16 cellular contexts compared by ENCODE assay signal in the genomic region with DNA sequence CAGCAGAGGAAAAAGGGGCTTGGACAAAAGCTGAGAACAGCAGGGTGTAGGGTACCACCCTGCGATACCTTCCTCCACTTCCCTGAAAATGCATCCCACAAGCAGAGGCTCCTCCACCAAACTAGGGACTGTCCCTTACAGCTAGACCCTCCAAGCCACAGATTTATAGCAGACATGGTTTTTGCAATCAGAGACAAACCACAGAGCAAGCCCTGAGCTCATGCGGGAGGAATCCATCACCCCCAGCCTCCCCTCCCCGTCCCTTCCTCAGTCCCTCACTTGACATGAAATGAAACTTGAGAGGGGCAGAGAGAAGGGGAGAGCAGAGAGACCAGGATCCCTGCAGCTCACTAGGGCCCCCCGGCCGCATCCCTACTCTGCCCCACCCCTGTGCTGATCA.
A peak's percentile ranks its signal among the peaks of the same experiment; 100 is the strongest.
DNase-seq lines count a peak whose midpoint lies in the region; ATAC-seq and TF ChIP-seq lines count a peak whose summit lies in the region.
"Had no signal": no experiment of that assay in that cellular context is flagged by ENCODE, and none has a peak within 500 bp of the region (broad histone marks: within the 10 kb centered on the region; RNA-seq: fewer than 3 reads in every experiment).

No MANE protein-coding gene starts in this region.

- no peak; the same call in 2 of the 3 replicates for ATAC-seq in DND-41 (ENCODE audit: insufficient read depth, low read depth)
- no peak for ATAC-seq in gastroesophageal sphincter

- no peak overlapping the region for H3K4ac ChIP-seq in neuronal stem cell (ENCODE audit: low read length)

- WGBS in gastroesophageal sphincter (ENCODE audit: low coverage in 1 of 2), 2 donors = 47% methylated on average over 3 of the region's 5 CpGs; no CpG with 5 or more reads in 1 of the 2 donors
- WGBS in smooth muscle cell (ENCODE audit: low lambda C conversion rate) = 61% methylated on average over 5 of the region's 5 CpGs
- WGBS in neuronal stem cell (ENCODE audit: extremely low coverage in 2 of 2, insufficient read length in 2 of 2, insufficient replicate concordance in 1 of 2), 2 donors = no CpG with 5 or more reads among the region's 5 CpGs

- H3K4me1 ChIP-seq in DND-41 (ENCODE audit: insufficient read depth, low read length) (peaks cover 5% of the 10 kb centered on the region), gastroesophageal sphincter (peaks cover 13 to 98% (median 60%) of the 10 kb centered on the region in 3 donors), smooth muscle cell (ENCODE audit: low read depth) (peaks cover 46% of the 10 kb centered on the region), neuronal stem cell (ENCODE audit: control insufficient read depth in 2 of 2, insufficient read depth in 1 of 2, low read depth in 1 of 2, low read length in 2 of 2) (peaks cover 31 to 40% of the 10 kb centered on the region in 2 donors)

- no peak for TF ChIP-seq EP300 in gastroesophageal sphincter (IDR thresholded peaks at IDR 0.05)

- TF ChIP-seq CTCF in DND-41 (IDR thresholded peaks at IDR 0.05; ENCODE audit: borderline replicate concordance, extremely low read depth, low read length, poor library complexity, severe bottlenecking) = no peak
- TF ChIP-seq CTCF in VCaP (conservative IDR thresholded peaks at IDR 0.05) = no peak
- TF ChIP-seq CTCF in gastroesophageal sphincter (IDR thresholded peaks at IDR 0.05) = no peak
- no peak for TF ChIP-seq CTCF in smooth muscle cell (IDR thresholded peaks at IDR 0.05; ENCODE audit: borderline replicate concordance, insufficient read depth, poor library complexity, severe bottlenecking)

- peaks cover 6% of the 10 kb centered on the region for H3F3A ChIP-seq in smooth muscle cell (ENCODE audit: low read depth)

- H3K18ac ChIP-seq in neuronal stem cell (ENCODE audit: low read length) = no peak overlapping the region

- H4K91ac ChIP-seq in neuronal stem cell (ENCODE audit: low read depth, low read length, poor library complexity) = no peak overlapping the region

- H2AFZ ChIP-seq in DND-41 (ENCODE audit: low read depth, low read length) (no peak overlapping the region), smooth muscle cell (ENCODE audit: low read depth) (no peak overlapping the region), neuronal stem cell (ENCODE audit: low read length) (no peak overlapping the region)

- no peaks in the 10 kb centered on the region for H3K27me3 ChIP-seq in DND-41 (ENCODE audit: insufficient read depth, low read length, poor library complexity)
- no peaks in the 10 kb centered on the region for H3K27me3 ChIP-seq in gastroesophageal sphincter
- no peaks in the 10 kb centered on the region for H3K27me3 ChIP-seq in smooth muscle cell (ENCODE audit: low read depth)
- peaks cover 0 to 12% (median 0%) of the 10 kb centered on the region in 3 experiments for H3K27me3 ChIP-seq in neuronal stem cell (ENCODE audit: control insufficient read depth in 3 of 3, insufficient read depth in 3 of 3, low read depth in 1 of 3, low read length in 3 of 3)

- no peak overlapping the region for H3K14ac ChIP-seq in neuronal stem cell (ENCODE audit: low read length)

- no peak overlapping the region for H2BK120ac ChIP-seq in neuronal stem cell (ENCODE audit: low read depth, low read length)

- no peak overlapping the region for H4K8ac ChIP-seq in neuronal stem cell (ENCODE audit: low read depth, low read length)

- no peak overlapping the region for H3K4me3 ChIP-seq in DND-41 (ENCODE audit: low read depth in 1 of 2, low read length in 2 of 2)
- H3K4me3 ChIP-seq in gastroesophageal sphincter = no peak overlapping the region
- no peak overlapping the region for H3K4me3 ChIP-seq in smooth muscle cell
- H3K4me3 ChIP-seq in neuronal stem cell (ENCODE audit: low read length in 2 of 2) = no peak overlapping the region

- H3K27ac ChIP-seq in DND-41 (ENCODE audit: low read length) (peak overlapping the region; percentile 35; the same call in 1 of the 2 replicates), VCaP (peak overlapping the region; percentile 93; the same call in 1 of the 2 replicates), gastroesophageal sphincter (peak overlapping the region in 3 of 4 donors; percentile 85 to 89 (median 85)), smooth muscle cell (ENCODE audit: low read depth) (no peak overlapping the region), neuronal stem cell (replicated peaks; ENCODE audit: low read length) (no peak overlapping the region)
- H3K27ac ChIP-seq: C4-2B had no signal

- DNase-seq in DND-41 (no peak), smooth muscle cell (lab: John Stamatoyannopoulos, UW; ENCODE audit: unreplicated experiment) (no peak), NCI-H2196 (lab: John Stamatoyannopoulos, UW; ENCODE audit: unreplicated experiment) (no peak), pons (ENCODE audit: low spot score) (no peak), GM19238 (ENCODE audit: insufficient read length, low spot score) (no peak), neuronal stem cell (ENCODE audit: low spot score) (no peak)
- DNase-seq: activated CD8-positive, alpha-beta memory T cell treated with anti-CD3 and anti-CD28 coated beads, Interleukin-2, amount 50 U/mL, for 48 hours; KBM-7; midbrain; NCI-H1105; NCI-H2227 treated with DMSO at 0.1 percent for 48 hours; Right ventricle myocardium superior; stimulated activated CD4-positive, alpha-beta T cell treated with anti-CD3 and anti-CD28 coated beads, Interleukin-15, amount 100 ng/mL, for 24 hours had no signal

- H4K20me1 ChIP-seq in DND-41 (ENCODE audit: insufficient read depth, low read length) (peaks cover 77% of the 10 kb centered on the region), smooth muscle cell (ENCODE audit: low read depth) (peaks cover 100% of the 10 kb centered on the region)

- no peak overlapping the region for H2BK12ac ChIP-seq in neuronal stem cell (ENCODE audit: low read length)

- peaks cover 15% of the 10 kb centered on the region for H3K79me1 ChIP-seq in neuronal stem cell (ENCODE audit: low read depth, low read length)

- no peaks in the 10 kb centered on the region for H3K9me3 ChIP-seq in DND-41 (ENCODE audit: insufficient read depth, low read length, severe bottlenecking)
- H3K9me3 ChIP-seq in gastroesophageal sphincter = no peaks in the 10 kb centered on the region
- no peaks in the 10 kb centered on the region for H3K9me3 ChIP-seq in smooth muscle cell (replicated peaks; ENCODE audit: low read depth)
- no peaks in the 10 kb centered on the region for H3K9me3 ChIP-seq in neuronal stem cell (replicated peaks in 1 of 2; ENCODE audit: control insufficient read depth in 2 of 2, insufficient read depth in 1 of 2, low read depth in 1 of 2, low read length in 2 of 2)

- no peak overlapping the region for H2AK5ac ChIP-seq in neuronal stem cell (ENCODE audit: low read depth, low read length)

- TF ChIP-seq POLR2A in gastroesophageal sphincter (IDR thresholded peaks at IDR 0.05) = no peak

- no peak overlapping the region for H2BK15ac ChIP-seq in neuronal stem cell (ENCODE audit: low read length)

- H2BK5ac ChIP-seq in neuronal stem cell (ENCODE audit: low read length) = no peak overlapping the region

- H3K36me3 ChIP-seq in DND-41 (ENCODE audit: insufficient read depth, low read length) (no peaks in the 10 kb centered on the region; the same call in 1 of the 2 replicates), gastroesophageal sphincter (no peaks in the 10 kb centered on the region), smooth muscle cell (ENCODE audit: low read depth) (no peaks in the 10 kb centered on the region), neuronal stem cell (replicated peaks in 1 of 2; ENCODE audit: control insufficient read depth in 2 of 2, insufficient read depth in 2 of 2, low read length in 2 of 2) (peaks cover 0 to 8% of the 10 kb centered on the region in 2 donors)

- no peak overlapping the region for H3K4me2 ChIP-seq in DND-41 (ENCODE audit: insufficient read depth, low read length)
- peak overlapping the region; percentile 25 for H3K4me2 ChIP-seq in smooth muscle cell
- no peak overlapping the region for H3K4me2 ChIP-seq in neuronal stem cell (ENCODE audit: insufficient read depth, low read length, poor library complexity, severe bottlenecking)

- no peak overlapping the region for H3K23ac ChIP-seq in neuronal stem cell (ENCODE audit: low read depth, low read length, poor library complexity)

- H3K79me2 ChIP-seq in DND-41 (ENCODE audit: insufficient read depth, low read length) (peaks cover 98% of the 10 kb centered on the region), smooth muscle cell (ENCODE audit: low read depth) (peaks cover 95% of the 10 kb centered on the region)

- no peak overlapping the region for H3K9ac ChIP-seq in DND-41 (ENCODE audit: low read depth, low read length)
- no peak overlapping the region for H3K9ac ChIP-seq in smooth muscle cell (ENCODE audit: low read depth)
- H3K9ac ChIP-seq in neuronal stem cell (ENCODE audit: low read depth, low read length, poor library complexity) = no peak overlapping the region

Comparison
In these comparisons a context has a peak if more than half of its experiments do, and no peak if none do; other contexts are left out.
1. H3K27ac ChIP-seq: peak in DND-41 (single experiment), VCaP (single experiment) and gastroesophageal sphincter (3 of 4); none in smooth muscle cell (single experiment) and neuronal stem cell (single experiment).